ENCODE assay signal across 18 cellular contexts in the genomic region with DNA sequence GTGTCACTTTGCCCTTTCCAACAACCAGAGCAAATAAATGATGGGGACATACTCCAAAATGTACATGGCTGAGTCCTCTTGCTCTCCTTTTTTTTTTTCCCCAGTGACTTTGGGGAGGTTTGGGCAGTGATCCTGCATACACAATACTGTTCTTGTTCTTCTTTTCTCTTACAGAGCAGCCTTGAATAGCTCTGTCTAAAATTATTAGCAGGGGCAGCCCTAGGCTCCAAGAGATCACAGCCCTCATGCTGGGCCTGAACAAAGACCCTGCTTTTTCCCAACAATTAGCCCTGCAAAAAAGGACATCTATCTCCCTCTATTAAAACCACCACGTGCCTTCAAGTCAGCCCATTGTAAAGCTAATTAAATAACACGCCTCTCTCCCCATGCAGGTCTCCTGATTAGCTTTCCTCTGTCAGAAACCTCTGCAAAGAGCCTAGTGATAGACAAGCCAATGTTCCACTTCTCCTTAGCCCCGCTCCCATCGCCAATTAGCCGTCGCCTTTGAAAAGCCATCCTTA. TPM values are rescaled to one million over a fixed set of nuclear protein-coding genes. Genes with fewer than 3 reads are reported as not detected.
DNase-seq lines count a peak whose midpoint lies in the region; ATAC-seq and TF ChIP-seq lines count a peak whose summit lies in the region.
"Had no signal": no experiment of that assay in that cellular context is flagged by ENCODE, and none has a peak within 500 bp of the region (broad histone marks: within the 10 kb centered on the region; RNA-seq: fewer than 3 reads in every experiment).

No MANE protein-coding gene starts in this region.

- WGBS in body of pancreas, 2 donors = 81 to 85% methylated on average over 6 of the region's 6 CpGs

- peaks cover 29% of the 10 kb centered on the region for H3K4me1 ChIP-seq in body of pancreas

- H3K27me3 ChIP-seq in layer of hippocampus (ENCODE audit: control insufficient read depth, insufficient read depth, low read length) (no peaks in the 10 kb centered on the region), body of pancreas (no peaks in the 10 kb centered on the region)
- H3K27me3 ChIP-seq: stomach had no signal

- H3K4me3 ChIP-seq in body of pancreas = no peak overlapping the region
- H3K4me3 ChIP-seq: cardiac muscle cell, lung, PC-9, stomach had no signal

- H3K27ac ChIP-seq in caudate nucleus (ENCODE audit: low read depth, low read length) = peak overlapping the region; percentile 75
- peak overlapping the region; percentile 36 for H3K27ac ChIP-seq in layer of hippocampus (ENCODE audit: low read depth, low read length)
- H3K27ac ChIP-seq in body of pancreas = no peak overlapping the region
- H3K27ac ChIP-seq: cardiac muscle cell, KMS-11, PC-9, stomach had no signal

- H3K9me3 ChIP-seq in body of pancreas = no peaks in the 10 kb centered on the region
- H3K9me3 ChIP-seq: stomach had no signal

- TF ChIP-seq POLR2A in body of pancreas (IDR thresholded peaks at IDR 0.05) = no peak

- intact Hi-C loops in body of pancreas (cut with DNase I) = no loop called here

- ATAC-seq in body of pancreas (no peak), esophagus mucosa (no peak)
- ATAC-seq: activated naive CD4-positive, alpha-beta T cell treated with anti-CD3 and anti-CD28 coated beads, Interleukin-2, amount 50 U/mL, for 72 hours; effector memory CD8-positive, alpha-beta T cell had no signal

- H3K36me3 ChIP-seq in body of pancreas (replicated peaks in 1 of 2; ENCODE audit: insufficient read depth in 1 of 2, low read depth in 2 of 2) = no peaks in the 10 kb centered on the region
- H3K36me3 ChIP-seq: cardiac muscle cell, stomach had no signal

- TF ChIP-seq CTCF in body of pancreas (IDR thresholded peaks at IDR 0.05) = no peak

- DNase-seq in Ammon's horn (ENCODE audit: low spot score) (peak; percentile 73), NCI-H1092 (lab: John Stamatoyannopoulos, UW) (peak; percentile 56), caudate nucleus (lab: John Stamatoyannopoulos, UW) (peak in 24 of 61 donors; percentile 16 to 80 (median 53)), body of pancreas (no peak), GM19240 (ENCODE audit: insufficient read length, low spot score) (no peak), SHP77 (lab: John Stamatoyannopoulos, UW) (no peak)
- DNase-seq: activated CD4-positive, alpha-beta T cell treated with anti-CD3 and anti-CD28 coated beads, Interleukin-2, amount 50 U/mL, for 48 hours; activated T-cell treated with anti-CD3 and anti-CD28 coated beads, Interleukin-2, amount 50 U/mL, for 24 hours; effector memory CD8-positive, alpha-beta T cell; NCI-H1694; PC-9 had no signal

RNA-seq across cellular contexts. Expression of gene ETS1, which starts 54.7 kb away (rescaled TPM):
- total RNA-seq in body of pancreas (10 to 100 TPM; 20.0 to 22.7 TPM), esophagus mucosa (7.8 TPM)

Comparison
In these comparisons a context has a peak if more than half of its experiments do, and no peak if none do; other contexts are left out.
1. DNase-seq: peak in Ammon's horn (single experiment) and NCI-H1092 (single experiment); none in body of pancreas (0 of 4), GM19240 (single experiment) and SHP77 (0 of 2).
2. H3K27ac ChIP-seq: peak in caudate nucleus (single experiment) and layer of hippocampus (single experiment); none in body of pancreas (0 of 4).